8 cellular contexts compared by ENCODE assay signal in genomic region chr3:197959500-197959890, GRCh38. TPM values are rescaled to one million over a fixed set of nuclear protein-coding genes. Genes with fewer than 3 reads are reported as not detected.
DNase-seq lines count a peak whose midpoint lies in the region; TF ChIP-seq lines count a peak whose summit lies in the region.

No MANE protein-coding gene starts in this region.

- H3K9me3 ChIP-seq in SJCRH30 (replicated peaks) (no peaks in the 10 kb centered on the region), esophagus squamous epithelium (no peaks in the 10 kb centered on the region)

- 0 out of 2 replicates have a peak, but pooled peaks cover 2% of the 10 kb centered on the region for H3K4me1 ChIP-seq in SJCRH30
- peaks cover 15 to 48% (median 20%) of the 10 kb centered on the region in 3 donors for H3K4me1 ChIP-seq in esophagus squamous epithelium

- TF ChIP-seq CTCF in esophagus squamous epithelium (IDR thresholded peaks at IDR 0.05) (no peak), progenitor cell of endocrine pancreas (IDR thresholded peaks at IDR 0.05; ENCODE audit: unreplicated experiment) (no peak)

- H3K4me3 Mint-ChIP-seq in progenitor cell of endocrine pancreas (ENCODE audit: low read depth): peak overlapping the region; percentile 89

- H3K27ac ChIP-seq in SJCRH30: peak overlapping the region; percentile 23; the same call in 1 of the 2 replicates
- H3K27ac ChIP-seq in esophagus squamous epithelium: peak overlapping the region; percentile 80 to 89 (median 84)

- DNase-seq in G401 (ENCODE audit: low spot score): peak; percentile 24
- DNase-seq in SJCRH30: no peak
- no peak for DNase-seq in esophagus squamous epithelium (lab: John Stamatoyannopoulos, UW)
- DNase-seq in progenitor cell of endocrine pancreas (ENCODE audit: low spot score, unreplicated experiment): no peak
- no peak for DNase-seq in NCI-H2107 treated with DMSO at 0.1 percent for 48 hours (lab: John Stamatoyannopoulos, UW; ENCODE audit: unreplicated experiment)
- DNase-seq in NCI-H524 (lab: John Stamatoyannopoulos, UW): no peak
- no peak for DNase-seq in SKM-1 treated with dmso at 0.1 percent for 144 hours (lab: John Stamatoyannopoulos, UW; ENCODE audit: unreplicated experiment)
- DNase-seq in NCI-H128 (lab: John Stamatoyannopoulos, UW; ENCODE audit: unreplicated experiment): no peak

- peaks cover 9% of the 10 kb centered on the region for H3K4me1 Mint-ChIP-seq in progenitor cell of endocrine pancreas (ENCODE audit: low read depth)

- H3K4me3 ChIP-seq in SJCRH30 (peak overlapping the region; percentile 81), esophagus squamous epithelium (peak overlapping the region; percentile 74 to 90 (median 88))

- no peaks in the 10 kb centered on the region for H3K27me3 Mint-ChIP-seq in progenitor cell of endocrine pancreas

- intact Hi-C loops in esophagus squamous epithelium (cut with DNase I): no loop called here

- WGBS in esophagus squamous epithelium, 2 donors: 41% methylated on average over 6 of the region's 6 CpGs

- H3K36me3 Mint-ChIP-seq in progenitor cell of endocrine pancreas (ENCODE audit: insufficient read depth): peaks cover 9% of the 10 kb centered on the region

- no peaks in the 10 kb centered on the region for H3K27me3 ChIP-seq in SJCRH30
- no peaks in the 10 kb centered on the region for H3K27me3 ChIP-seq in esophagus squamous epithelium

- TF ChIP-seq POLR2A in esophagus squamous epithelium (IDR thresholded peaks at IDR 0.05): no peak

- in situ Hi-C loops in G401 (cut with HindIII; ENCODE audit: low sequenced_read_pairs): no loop called here

- H3K27ac Mint-ChIP-seq in progenitor cell of endocrine pancreas: peak overlapping the region; percentile 87

- H3K9me3 Mint-ChIP-seq in progenitor cell of endocrine pancreas (ENCODE audit: low read depth): no peaks in the 10 kb centered on the region

- peaks cover 22% of the 10 kb centered on the region for H3K36me3 ChIP-seq in SJCRH30
- H3K36me3 ChIP-seq in esophagus squamous epithelium: peaks cover 10 to 25% (median 15%) of the 10 kb centered on the region in 3 donors

RNA-seq across cellular contexts. Expression of gene LMLN, which starts 0.5 kb away (rescaled TPM):
- total RNA-seq in G401 (2014; rRNA removed; shearing (Covaris generic)): 4.3 and 5.6 TPM in 2 replicates
- total RNA-seq in SJCRH30 (2014; rRNA removed; shearing (Covaris generic)): 0.73 and 2.3 TPM in 2 replicates
- total RNA-seq in esophagus squamous epithelium: 1 to 10 TPM; 3.5 to 5.2 (median 4.4) TPM
- 8.0 and 14.4 TPM in 2 replicates for total RNA-seq in progenitor cell of endocrine pancreas

RNA-seq across cellular contexts. Expression of gene RPL35A, which starts 9.5 kb away (rescaled TPM):
- 1,593 and 1,915 TPM in 2 replicates for total RNA-seq in G401 (2014; rRNA removed; shearing (Covaris generic))
- 1,283 and 1,426 TPM in 2 replicates for total RNA-seq in SJCRH30 (2014; rRNA removed; shearing (Covaris generic))
- total RNA-seq in esophagus squamous epithelium: 100 to 1,000 TPM; 495 to 880 (median 705) TPM
- total RNA-seq in progenitor cell of endocrine pancreas: 1,132 and 1,216 TPM in 2 replicates
